24 cellular contexts compared by ENCODE assay signal in genomic region chr13:22143671-22144070, GRCh38.
"Had no signal": no experiment of that assay in that cellular context is flagged by ENCODE, and none has a peak within 500 bp of the region (broad histone marks: within the 10 kb centered on the region; RNA-seq: fewer than 3 reads in every experiment).

No MANE protein-coding gene starts in this region.

- H3K4me1 ChIP-seq: adrenal gland, Peyer's patch, SJCRH30 had no signal

- H3K9me3 ChIP-seq: adrenal gland, Peyer's patch, SJCRH30, SK-N-SH had no signal

- H3K9me3 Mint-ChIP-seq: T-helper 1 cell treated with Interleukin-12 subunit alpha and Interleukin-12 subunit beta and Interleukin-4 antibody, amounts not matched to agents 30 μg/mL and 1 μg/mL, for 36 hours had no signal

- H3K36me3 ChIP-seq: adrenal gland, Peyer's patch, SJCRH30 had no signal

- H3K4me3 ChIP-seq: adrenal gland, K562, Peyer's patch, SJCRH30 had no signal

- ATAC-seq: activated CD4-positive, CD25-positive, alpha-beta regulatory T cell treated with anti-CD3 and anti-CD28 coated beads, Interleukin-2, amount 50 U/mL, for 24 hours; K562 had no signal

- H3K27ac ChIP-seq: adrenal gland, Peyer's patch, RWPE1, SJCRH30 had no signal

- H3K27me3 ChIP-seq: adrenal gland, Peyer's patch, SJCRH30 had no signal

- DNase-seq: activated CD4-positive, alpha-beta T cell treated with anti-CD3 and anti-CD28 coated beads, Interleukin-2, amount 10 ng/mL, durations not matched to agents 24 days and 14 days; activated CD4-positive, alpha-beta T cell treated with anti-CD3 and anti-CD28 coated beads, Interleukin-2, amount 50 U/mL, for 48 hours; activated effector memory CD4-positive, alpha-beta T cell treated with Interleukin-2 at 50 U/mL for 16 hours; activated naive CD4-positive, alpha-beta T cell; activated T-cell treated with anti-CD3 and anti-CD28 coated beads for 4 hours; adrenal gland; anterior cingulate cortex; caudate nucleus; Karpas-422; NCI-H1092; NCI-H1436; NCI-H1694 treated with DMSO at 0.1 percent for 48 hours; NCI-H2029 treated with DMSO at 0.1 percent for 48 hours; NCI-H446; NCI-H524; Peyer's patch; Right ventricle myocardium superior; SJCRH30; SK-N-SH had no signal

- H3K27ac Mint-ChIP-seq: activated CD4-positive, alpha-beta T cell treated with anti-CD3 and anti-CD28 coated beads, Interleukin-2, amount 10 ng/mL, durations not matched to agents 24 days and 14 days; activated naive CD8-positive, alpha-beta T cell; T-helper 1 cell treated with Interleukin-12 subunit alpha and Interleukin-12 subunit beta and Interleukin-4 antibody, amounts not matched to agents 30 μg/mL and 1 μg/mL, for 36 hours had no signal

- FAIRE-seq: K562 had no signal

- H3K9ac ChIP-seq: SK-N-SH had no signal

- H3K4me2 ChIP-seq: SK-N-SH had no signal

- H3K4me3 Mint-ChIP-seq: activated CD4-positive, alpha-beta T cell treated with anti-CD3 and anti-CD28 coated beads, Interleukin-2, amount 10 ng/mL, durations not matched to agents 24 days and 14 days; activated naive CD8-positive, alpha-beta T cell; T-helper 1 cell treated with Interleukin-12 subunit alpha and Interleukin-12 subunit beta and Interleukin-4 antibody, amounts not matched to agents 30 μg/mL and 1 μg/mL, for 36 hours had no signal

- H3K27me3 Mint-ChIP-seq: activated CD4-positive, alpha-beta T cell treated with anti-CD3 and anti-CD28 coated beads, Interleukin-2, amount 10 ng/mL, durations not matched to agents 24 days and 14 days; activated naive CD8-positive, alpha-beta T cell had no signal
